ENCODE assay signal across 11 cellular contexts in genomic region chr7:151250181-151251095, GRCh38. TPM values are rescaled to one million over a fixed set of nuclear protein-coding genes. Genes with fewer than 3 reads are reported as not detected.
DNase-seq lines count a peak whose midpoint lies in the region; ATAC-seq and TF ChIP-seq lines count a peak whose summit lies in the region.
"Had no signal": no experiment of that assay in that cellular context is flagged by ENCODE, and none has a peak within 500 bp of the region (broad histone marks: within the 10 kb centered on the region; RNA-seq: fewer than 3 reads in every experiment).

No MANE protein-coding gene starts in this region.

- POLR2A ChIA-PET in activated CD4-positive, alpha-beta memory T cell treated with anti-CD3 and anti-CD28 coated beads, Interleukin-2, amount 10 ng/mL, durations not matched to agents 7 days and 5 days (lab: Charles Lee) = no interaction called here

- intact Hi-C loops in dorsolateral prefrontal cortex (cut with DNase I) = no loop called here
- intact Hi-C loops in transverse colon (cut with DNase I; ENCODE audit: low total_unique reads) = no loop called here

- TF ChIP-seq CTCF in dorsolateral prefrontal cortex (IDR thresholded peaks at IDR 0.05 in 54 of 56, conservative IDR thresholded peaks at IDR 0.05 in 2 of 56; ENCODE audit: low read depth in 1 of 56, partially characterized antibody in 56 of 56) (no peak), nephron (IDR thresholded peaks at IDR 0.05; ENCODE audit: unreplicated experiment in 3 of 3) (no peak), transverse colon (IDR thresholded peaks at IDR 0.05) (no peak)

- peaks cover 21 to 66% (median 50%) of the 10 kb centered on the region in 4 donors for H3K4me1 ChIP-seq in transverse colon

- H3K9me3 Mint-ChIP-seq in activated T-cell treated with anti-CD3 and anti-CD28 coated beads, Interleukin-2, amount 50 U/mL, for 4 hours = no peaks in the 10 kb centered on the region
- no peaks in the 10 kb centered on the region for H3K9me3 Mint-ChIP-seq in nephron
- no peaks in the 10 kb centered on the region for H3K9me3 Mint-ChIP-seq in activated CD4-positive, alpha-beta memory T cell treated with anti-CD3 and anti-CD28 coated beads, Interleukin-2, amount 10 ng/mL, durations not matched to agents 7 days and 5 days
- H3K9me3 Mint-ChIP-seq: T-helper 2 cell treated with Interferon-gamma antibody and Interleukin-4, amounts not matched to agents 5 μg/mL and 100 μg/mL, for 36 hours had no signal

- DNase-seq in activated T-cell treated with anti-CD3 and anti-CD28 coated beads, Interleukin-2, amount 50 U/mL, for 4 hours = no peak
- DNase-seq in activated T-cell treated with anti-CD3 and anti-CD28 coated beads, Interleukin-2, amount 50 U/mL, for 1 hour = no peak
- DNase-seq in dorsolateral prefrontal cortex = no peak
- no peak for DNase-seq in transverse colon
- no peak for DNase-seq in activated CD4-positive, alpha-beta memory T cell treated with anti-CD3 and anti-CD28 coated beads, Interleukin-2, amount 10 ng/mL, durations not matched to agents 7 days and 5 days
- DNase-seq: activated naive CD4-positive, alpha-beta T cell treated with anti-CD3 and anti-CD28 coated beads, Interleukin-2, amount 50 U/mL, for 16 hours had no signal

- H3K27ac Mint-ChIP-seq in nephron = peak overlapping the region; percentile 98 to 100 (median 98)
- H3K27ac Mint-ChIP-seq in activated CD4-positive, alpha-beta memory T cell treated with anti-CD3 and anti-CD28 coated beads, Interleukin-2, amount 10 ng/mL, durations not matched to agents 7 days and 5 days = no peak overlapping the region
- H3K27ac Mint-ChIP-seq: T-helper 2 cell treated with Interferon-gamma antibody and Interleukin-4, amounts not matched to agents 5 μg/mL and 100 μg/mL, for 36 hours had no signal

- CTCF ChIA-PET in activated CD4-positive, alpha-beta memory T cell treated with anti-CD3 and anti-CD28 coated beads, Interleukin-2, amount 10 ng/mL, durations not matched to agents 7 days and 5 days (lab: Charles Lee) = no interaction called here

- 57 to 65% methylated on average over 3 to 6 of the region's 6 CpGs for WGBS in transverse colon (ENCODE audit: low coverage in 1 of 2), 2 donors

- H3K9me3 ChIP-seq in transverse colon = no peaks in the 10 kb centered on the region

- no peaks in the 10 kb centered on the region for H3K36me3 Mint-ChIP-seq in activated T-cell treated with anti-CD3 and anti-CD28 coated beads, Interleukin-2, amount 50 U/mL, for 4 hours (ENCODE audit: insufficient read depth)
- no peaks in the 10 kb centered on the region for H3K36me3 Mint-ChIP-seq in nephron (ENCODE audit: low read depth)
- no peaks in the 10 kb centered on the region for H3K36me3 Mint-ChIP-seq in activated CD4-positive, alpha-beta memory T cell treated with anti-CD3 and anti-CD28 coated beads, Interleukin-2, amount 10 ng/mL, durations not matched to agents 7 days and 5 days (ENCODE audit: low read depth)

- in situ Hi-C loops in transverse colon (cut with MboI; ENCODE audit: low pct_ligation_motif_present in 1 of 4, low pct_unique_long_range_greater_than_20kb in 1 of 4, low sequenced_read_pairs in 3 of 4) = no loop called here

- H3K27ac ChIP-seq in dorsolateral prefrontal cortex (peak overlapping the region in 57 of 59 donors; percentile 4 to 97 (median 89)), transverse colon (peak overlapping the region; percentile 85 to 96 (median 90))

- no peak for TF ChIP-seq POLR2A in transverse colon (IDR thresholded peaks at IDR 0.05)

- peaks cover 22% of the 10 kb centered on the region for H3K4me1 Mint-ChIP-seq in activated T-cell treated with anti-CD3 and anti-CD28 coated beads, Interleukin-2, amount 50 U/mL, for 4 hours (ENCODE audit: low read depth)
- peaks cover 68% of the 10 kb centered on the region for H3K4me1 Mint-ChIP-seq in nephron
- H3K4me1 Mint-ChIP-seq in activated CD4-positive, alpha-beta memory T cell treated with anti-CD3 and anti-CD28 coated beads, Interleukin-2, amount 10 ng/mL, durations not matched to agents 7 days and 5 days = peaks cover 22% of the 10 kb centered on the region

- H3K36me3 ChIP-seq in transverse colon = no peaks in the 10 kb centered on the region

- H3K4me3 Mint-ChIP-seq in activated T-cell treated with anti-CD3 and anti-CD28 coated beads, Interleukin-2, amount 50 U/mL, for 4 hours = peak overlapping the region; percentile 46
- H3K4me3 Mint-ChIP-seq in nephron = peak overlapping the region; percentile 79 to 98 (median 89)
- H3K4me3 Mint-ChIP-seq in activated CD4-positive, alpha-beta memory T cell treated with anti-CD3 and anti-CD28 coated beads, Interleukin-2, amount 10 ng/mL, durations not matched to agents 7 days and 5 days = no peak overlapping the region

- ATAC-seq in activated T-cell treated with anti-CD3 and anti-CD28 coated beads, Interleukin-2, amount 50 U/mL, for 4 hours = no peak
- ATAC-seq in HG02884 (IDR thresholded peaks at IDR 0.05; ENCODE audit: unreplicated experiment) (no peak), GM21367 (IDR thresholded peaks at IDR 0.05; ENCODE audit: unreplicated experiment) (no peak)

- no peak for TF ChIP-seq EP300 in transverse colon (IDR thresholded peaks at IDR 0.05; ENCODE audit: low read depth)

- H3K4me3 ChIP-seq in dorsolateral prefrontal cortex = peak overlapping the region in 38 of 59 donors; percentile 47 to 85 (median 74)
- H3K4me3 ChIP-seq in transverse colon = peak overlapping the region in 1 of 4 donors; percentile 64

- no peaks in the 10 kb centered on the region for H3K27me3 ChIP-seq in dorsolateral prefrontal cortex
- H3K27me3 ChIP-seq in transverse colon = peaks cover 85% of the 10 kb centered on the region

- H3K27me3 Mint-ChIP-seq in activated T-cell treated with anti-CD3 and anti-CD28 coated beads, Interleukin-2, amount 50 U/mL, for 4 hours (ENCODE audit: low read depth) = peaks cover 63% of the 10 kb centered on the region
- peaks cover 6% of the 10 kb centered on the region for H3K27me3 Mint-ChIP-seq in nephron (ENCODE audit: low read depth)
- peaks cover 85% of the 10 kb centered on the region for H3K27me3 Mint-ChIP-seq in activated CD4-positive, alpha-beta memory T cell treated with anti-CD3 and anti-CD28 coated beads, Interleukin-2, amount 10 ng/mL, durations not matched to agents 7 days and 5 days

RNA-seq across cellular contexts. Expression of gene SMARCD3, which starts 1.9 kb away (rescaled TPM):
- total RNA-seq in activated T-cell treated with anti-CD3 and anti-CD28 coated beads, Interleukin-2, amount 50 U/mL, for 4 hours = 1 to 10 TPM; 1.7 to 2.5 (median 2.0) TPM
- total RNA-seq in dorsolateral prefrontal cortex (100 to 1,000 TPM in 117 of 120 experiments, 10 to 100 TPM in 3; 80.4 to 252 (median 137) TPM), transverse colon (10 to 100 TPM in 2 of 4 donors, 1 to 10 TPM in 2; 6.6 to 19.1 (median 9.9) TPM)
- total RNA-seq in activated CD4-positive, alpha-beta memory T cell treated with anti-CD3 and anti-CD28 coated beads, Interleukin-2, amount 10 ng/mL, durations not matched to agents 7 days and 5 days = 1 to 10 TPM; 1.5 to 2.7 TPM

RNA-seq across cellular contexts. Expression of gene CHPF2, which starts 18.2 kb away (rescaled TPM):
- total RNA-seq in activated T-cell treated with anti-CD3 and anti-CD28 coated beads, Interleukin-2, amount 50 U/mL, for 4 hours = 10 to 100 TPM; 51.6 to 66.3 (median 51.8) TPM
- total RNA-seq in dorsolateral prefrontal cortex = 10 to 100 TPM; 23.2 to 51.4 (median 35.6) TPM
- total RNA-seq in transverse colon = 100 to 1,000 TPM in 1 of 4 donors, 10 to 100 TPM in 3; 48.4 to 104 (median 50.9) TPM
- 10 to 100 TPM; 56.0 to 56.4 TPM for total RNA-seq in activated CD4-positive, alpha-beta memory T cell treated with anti-CD3 and anti-CD28 coated beads, Interleukin-2, amount 10 ng/mL, durations not matched to agents 7 days and 5 days

RNA-seq across cellular contexts. Expression of gene ABCF2, which starts 23.4 kb away (rescaled TPM):
- total RNA-seq in activated T-cell treated with anti-CD3 and anti-CD28 coated beads, Interleukin-2, amount 50 U/mL, for 4 hours = 100 to 1,000 TPM; 144 to 151 (median 146) TPM
- 10 to 100 TPM; 21.6 to 63.3 (median 47.2) TPM for total RNA-seq in dorsolateral prefrontal cortex
- 10 to 100 TPM in 3 of 4 donors, 1 to 10 TPM in 1; 10.0 to 30.8 (median 27.8) TPM for total RNA-seq in transverse colon
- 10 to 100 TPM; 23.1 to 27.6 TPM for total RNA-seq in activated CD4-positive, alpha-beta memory T cell treated with anti-CD3 and anti-CD28 coated beads, Interleukin-2, amount 10 ng/mL, durations not matched to agents 7 days and 5 days

RNA-seq across cellular contexts. Expression of gene H2BK1, which starts 40.1 kb away (rescaled TPM):
- not detected for total RNA-seq in activated T-cell treated with anti-CD3 and anti-CD28 coated beads, Interleukin-2, amount 50 U/mL, for 4 hours
- total RNA-seq in dorsolateral prefrontal cortex (1 to 10 TPM in 5 of 120 experiments, not detected in 115; 1.5 to 3.0 (median 1.6) TPM), transverse colon (not detected)
- not detected for total RNA-seq in activated CD4-positive, alpha-beta memory T cell treated with anti-CD3 and anti-CD28 coated beads, Interleukin-2, amount 10 ng/mL, durations not matched to agents 7 days and 5 days
- total RNA-seq: NCI-H460 had no signal

Comparison
In these comparisons a context has a peak if more than half of its experiments do, and no peak if none do; other contexts are left out.
1. RNA of gene SMARCD3, which starts 1.9 kb away (total RNA-seq): 80.4 to 252 TPM in dorsolateral prefrontal cortex; 6.6 to 19.1 TPM in transverse colon, 1.5 to 2.7 TPM in activated CD4-positive, alpha-beta memory T cell treated with anti-CD3 and anti-CD28 coated beads, Interleukin-2, amount 10 ng/mL, durations not matched to agents 7 days and 5 days and 1.7 to 2.5 TPM in activated T-cell treated with anti-CD3 and anti-CD28 coated beads, Interleukin-2, amount 50 U/mL, for 4 hours; every median in the first group is over 4 times any median in the second.